23 cellular contexts compared by ENCODE assay signal in the genomic region with DNA sequence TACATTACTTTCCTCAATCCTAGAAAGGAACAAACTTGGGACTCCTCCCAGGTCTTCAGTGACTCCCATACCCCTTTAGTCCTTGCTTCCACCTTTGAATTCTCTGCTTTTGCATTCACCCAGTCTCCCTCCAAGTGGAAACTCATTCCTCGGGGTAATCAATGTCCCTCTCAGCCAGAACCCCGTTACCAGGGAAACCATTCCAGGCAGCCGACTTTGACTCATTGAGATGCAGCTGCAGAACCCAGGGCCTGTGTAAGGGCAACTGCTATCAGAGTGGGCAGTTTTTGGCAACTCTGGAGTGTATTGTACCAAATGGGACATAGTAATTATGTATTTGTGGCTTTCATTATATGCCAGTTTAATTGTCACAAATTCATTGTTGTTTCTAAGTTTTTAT.
DNase-seq lines count a peak whose midpoint lies in the region; ATAC-seq, FAIRE-seq and TF ChIP-seq lines count a peak whose summit lies in the region.
"Had no signal": no experiment of that assay in that cellular context is flagged by ENCODE, and none has a peak within 500 bp of the region (broad histone marks: within the 10 kb centered on the region; RNA-seq: fewer than 3 reads in every experiment).

No MANE protein-coding gene starts in this region.

- no peaks in the 10 kb centered on the region for H3K23me2 ChIP-seq in H1 (ENCODE audit: low read depth, low read length)

- H3K27me3 ChIP-seq in H1 (replicated peaks in 1 of 4; ENCODE audit: control insufficient read depth in 3 of 4, extremely low read depth in 1 of 4, insufficient read depth in 3 of 4, low read length in 3 of 4), result peaks cover 0 to 1% (median 0%) of the 10 kb centered on the region in 4 experiments; a peak in 1 of 7 replicates
- H3K27me3 ChIP-seq in uterus, result no peaks in the 10 kb centered on the region
- H3K27me3 ChIP-seq: BE2C, breast epithelium, stomach had no signal

- H3K79me2 ChIP-seq in H1 (ENCODE audit: control insufficient read depth in 1 of 2, insufficient read depth in 2 of 2, low read length in 2 of 2), result no peaks in the 10 kb centered on the region

- no peak overlapping the region for H3K9ac ChIP-seq in H1 (replicated peaks in 1 of 4; ENCODE audit: extremely low read depth in 1 of 4, low read depth in 3 of 4, low read length in 3 of 4)

- H3K36me3 ChIP-seq in H1 (ENCODE audit: control insufficient read depth in 2 of 4, insufficient read depth in 4 of 4, low read length in 3 of 4), result no peaks in the 10 kb centered on the region
- H3K36me3 ChIP-seq in uterus, result no peaks in the 10 kb centered on the region
- H3K36me3 ChIP-seq: BE2C, breast epithelium, stomach had no signal

- H3K4me3 Mint-ChIP-seq in nephron progenitor cell, result no peak overlapping the region
- no peak overlapping the region for H3K4me3 Mint-ChIP-seq in stimulated activated effector memory CD8-positive, alpha-beta T cell treated with anti-CD3 and anti-CD28 coated beads, Interleukin-12 subunit alpha, Interleukin-12 subunit beta, amount 100 ng/mL, for 72 hours
- H3K4me3 Mint-ChIP-seq: activated B cell treated with CpG ODN at 0.5 μM for 24 hours had no signal

- no peaks in the 10 kb centered on the region for H3K79me1 ChIP-seq in H1 (ENCODE audit: low read depth, low read length)

- H3K4me1 ChIP-seq in H1 (replicated peaks in 1 of 4; ENCODE audit: control insufficient read depth in 3 of 4, insufficient read depth in 4 of 4, low read length in 3 of 4), result no peaks in the 10 kb centered on the region
- H3K4me1 ChIP-seq in uterus, result no peaks in the 10 kb centered on the region
- H3K4me1 ChIP-seq: A549, BE2C, breast epithelium, Caco-2, stomach had no signal

- no peak overlapping the region for H3K4me3 ChIP-seq in H1 (ENCODE audit: extremely low read depth in 1 of 4, insufficient read depth in 2 of 4, low read depth in 3 of 4, low read length in 4 of 4)
- H3K4me3 ChIP-seq in uterus, result no peak overlapping the region
- H3K4me3 ChIP-seq: A549, breast epithelium, coronary artery, stomach had no signal

- H3K4me2 ChIP-seq in H1 (ENCODE audit: insufficient read depth in 1 of 2, low read depth in 2 of 2, low read length in 2 of 2), result no peak overlapping the region
- H3K4me2 ChIP-seq: A549 had no signal

- TF ChIP-seq RAD21 in H1 (IDR thresholded peaks at IDR 0.05 in 1 of 2, conservative IDR thresholded peaks at IDR 0.05 in 1 of 2; ENCODE audit: low read depth in 2 of 2, low read length in 2 of 2), result no peak

- CTCF ChIA-PET in H1 (lab: Charles Lee; ENCODE audit: partially characterized antibody), result interaction anchor here (1.5 kb wide), 1 partner anchor 8 kb away, joined by 3 read pairs; no protein-coding TSS in a partner anchor

- H3K56ac ChIP-seq in H1 (replicated peaks; ENCODE audit: insufficient read length, low read depth, low read length), result no peak overlapping the region

- no peak overlapping the region for H2BK120ac ChIP-seq in H1 (replicated peaks; ENCODE audit: low read depth, low read length)

- no peak overlapping the region for H2BK12ac ChIP-seq in H1 (ENCODE audit: low read depth, low read length)

- H2BK15ac ChIP-seq in H1 (ENCODE audit: low read length), result no peak overlapping the region

- no peak for FAIRE-seq in H1 (lab: Jason Lieb, UNC)
- FAIRE-seq: A549 had no signal

- H3K4me1 Mint-ChIP-seq in nephron progenitor cell, result peaks cover 5% of the 10 kb centered on the region
- no peaks in the 10 kb centered on the region for H3K4me1 Mint-ChIP-seq in stimulated activated effector memory CD8-positive, alpha-beta T cell treated with anti-CD3 and anti-CD28 coated beads, Interleukin-12 subunit alpha, Interleukin-12 subunit beta, amount 100 ng/mL, for 72 hours
- H3K4me1 Mint-ChIP-seq: activated B cell treated with CpG ODN at 0.5 μM for 24 hours had no signal

- no peaks in the 10 kb centered on the region for H3K36me3 Mint-ChIP-seq in nephron progenitor cell (ENCODE audit: low read depth)
- H3K36me3 Mint-ChIP-seq in stimulated activated effector memory CD8-positive, alpha-beta T cell treated with anti-CD3 and anti-CD28 coated beads, Interleukin-12 subunit alpha, Interleukin-12 subunit beta, amount 100 ng/mL, for 72 hours, result no peaks in the 10 kb centered on the region

- POLR2A ChIA-PET in H1 (lab: Charles Lee; ENCODE audit: partially characterized antibody), result no interaction called here

- no peak overlapping the region for H4K91ac ChIP-seq in H1 (replicated peaks; ENCODE audit: insufficient read length, low read length)

- H4K20me1 ChIP-seq in H1 (replicated peaks in 1 of 2; ENCODE audit: control insufficient read depth in 1 of 2, insufficient read depth in 2 of 2, low read length in 2 of 2), result no peaks in the 10 kb centered on the region

- no peak for TF ChIP-seq EP300 in H1 (IDR thresholded peaks at IDR 0.05; ENCODE audit: borderline replicate concordance in 1 of 2, low read depth in 2 of 2, low read length in 2 of 2)

- H3K27me3 Mint-ChIP-seq in nephron progenitor cell (ENCODE audit: low read depth, poor library complexity), result peaks cover 11% of the 10 kb centered on the region
- H3K27me3 Mint-ChIP-seq: activated B cell treated with CpG ODN at 0.5 μM for 24 hours had no signal

- H3K27ac ChIP-seq in H1 (ENCODE audit: low read depth, low read length) (no peak overlapping the region), uterus (no peak overlapping the region)
- H3K27ac ChIP-seq: A549, breast epithelium, coronary artery, stomach had no signal

- H3K14ac ChIP-seq in H1 (ENCODE audit: insufficient read length), result no peak overlapping the region

- no peak overlapping the region for H3K27ac Mint-ChIP-seq in nephron progenitor cell
- H3K27ac Mint-ChIP-seq in stimulated activated effector memory CD8-positive, alpha-beta T cell treated with anti-CD3 and anti-CD28 coated beads, Interleukin-12 subunit alpha, Interleukin-12 subunit beta, amount 100 ng/mL, for 72 hours, result no peak overlapping the region
- H3K27ac Mint-ChIP-seq: activated B cell treated with CpG ODN at 0.5 μM for 24 hours had no signal

- 64% methylated on average over 3 of the region's 3 CpGs; no CpG with 5 or more reads in 1 of the 2 experiments for WGBS in H1 (ENCODE audit: extremely low coverage in 1 of 2, insufficient coverage in 1 of 2, insufficient read length in 1 of 2, insufficient replicate concordance in 2 of 2, low coverage in 1 of 2, low lambda C conversion rate in 2 of 2, missing lambda C conversion rate in 1 of 2), 2 experiments

- no peaks in the 10 kb centered on the region for H3K9me3 Mint-ChIP-seq in nephron progenitor cell
- no peaks in the 10 kb centered on the region for H3K9me3 Mint-ChIP-seq in stimulated activated effector memory CD8-positive, alpha-beta T cell treated with anti-CD3 and anti-CD28 coated beads, Interleukin-12 subunit alpha, Interleukin-12 subunit beta, amount 100 ng/mL, for 72 hours
- H3K9me3 Mint-ChIP-seq: activated B cell treated with CpG ODN at 0.5 μM for 24 hours had no signal

- H2AK5ac ChIP-seq in H1 (ENCODE audit: low read depth, low read length), result no peak overlapping the region

- H4K8ac ChIP-seq in H1 (ENCODE audit: extremely low read depth, insufficient read depth, low read length), result no peak overlapping the region

- no peak overlapping the region for H3K4ac ChIP-seq in H1 (replicated peaks; ENCODE audit: insufficient read length, low read depth, low read length)

- intact Hi-C loops in uterus (cut with DNase I; ENCODE audit: low total_unique reads), result no loop called here

- no peak for ATAC-seq in stimulated activated effector memory CD8-positive, alpha-beta T cell treated with anti-CD3 and anti-CD28 coated beads, Interleukin-12 subunit alpha, Interleukin-12 subunit beta, amount 100 ng/mL, for 72 hours
- ATAC-seq: A549, SK-N-SH treated with all-trans-retinoic acid at 6 μM for 48 hours had no signal

- TF ChIP-seq POLR2A in H1 (IDR thresholded peaks at IDR 0.05; ENCODE audit: control extremely low read depth in 1 of 2, low read depth in 2 of 2, low read length in 2 of 2) (no peak), uterus (IDR thresholded peaks at IDR 0.05) (no peak)

- H3K18ac ChIP-seq in H1 (ENCODE audit: extremely low read depth, low read length), result no peak overlapping the region

- H2BK5ac ChIP-seq in H1 (ENCODE audit: low read depth, low read length), result no peak overlapping the region

- no peak overlapping the region for H4K5ac ChIP-seq in H1 (ENCODE audit: insufficient read length, low read depth, low read length)

- H3K9me3 ChIP-seq in H1 (ENCODE audit: insufficient read depth in 2 of 2, low read depth in 1 of 2, low read length in 1 of 2) (no peaks in the 10 kb centered on the region), uterus (no peaks in the 10 kb centered on the region)
- H3K9me3 ChIP-seq: A549, BE2C, breast epithelium, Caco-2, stomach had no signal

- no peak overlapping the region for H3K23ac ChIP-seq in H1 (ENCODE audit: insufficient read length)

- H2AFZ ChIP-seq in H1 (ENCODE audit: low read length), result no peak overlapping the region

- no peak overlapping the region for H2BK20ac ChIP-seq in H1 (ENCODE audit: low read length)

- TF ChIP-seq CTCF in H1 (IDR thresholded peaks at IDR 0.05; ENCODE audit: control extremely low read depth in 1 of 3, insufficient read depth in 1 of 3, low read depth in 1 of 3, low read length in 3 of 3) (no peak), nephron progenitor cell (IDR thresholded peaks at IDR 0.05) (no peak), uterus (IDR thresholded peaks at IDR 0.05) (no peak)

- DNase-seq in Ammon's horn (ENCODE audit: low spot score) (peak; percentile 57), NCI-H146 (lab: John Stamatoyannopoulos, UW) (peak; percentile 55), H1 (ENCODE audit: low read depth in 1 of 2, low spot score in 2 of 2) (no peak), nephron progenitor cell (peak; percentile 10), uterus (no peak), COR-L47 (lab: John Stamatoyannopoulos, UW) (no peak)
- DNase-seq in stimulated activated CD4-positive, alpha-beta T cell treated with anti-CD3 and anti-CD28 coated beads, Interleukin-1b, Interleukin-23, amount 100 ng/mL, for 48 hours, result no peak
- DNase-seq in stimulated activated effector memory CD8-positive, alpha-beta T cell treated with anti-CD3 and anti-CD28 coated beads, Interleukin-12 subunit alpha, Interleukin-12 subunit beta, amount 100 ng/mL, for 72 hours (ENCODE audit: low spot score in 2 of 2), result no peak
- DNase-seq: activated B cell treated with CpG ODN at 0.5 μM for 24 hours; activated CD4-positive, alpha-beta T cell treated with anti-CD3 and anti-CD28 coated beads, Interleukin-2, amount 50 U/mL, for 48 hours; activated effector memory CD4-positive, alpha-beta T cell treated with Interleukin-2 at 50 U/mL for 16 hours; BE2C; Caco-2; glutamatergic neuron; Karpas-422; MV-4-11; NCI-H69; stomach; trophoblast cell had no signal

TF ChIP-seq in H1, 55 proteins besides CTCF, POLR2A, EP300 and RAD21:
- peak; percentile 45; the same call in 1 of the 2 replicates for TF ChIP-seq TBP (IDR thresholded peaks at IDR 0.05; ENCODE audit: low read depth, low read length)
- TF ChIP-seq TCF12 (IDR thresholded peaks at IDR 0.05; ENCODE audit: low read depth, low read length), result no peak
TF ChIP-seq in H1: peak in this region for 1.

Comparison
In these comparisons a context has a peak if more than half of its experiments do, and no peak if none do; other contexts are left out.
1. DNase-seq: peak in Ammon's horn (single experiment), NCI-H146 (single experiment) and nephron progenitor cell (single experiment); none in H1 (0 of 2), uterus (0 of 2), stimulated activated CD4-positive, alpha-beta T cell treated with anti-CD3 and anti-CD28 coated beads, Interleukin-1b, Interleukin-23, amount 100 ng/mL, for 48 hours (single experiment), stimulated activated effector memory CD8-positive, alpha-beta T cell treated with anti-CD3 and anti-CD28 coated beads, Interleukin-12 subunit alpha, Interleukin-12 subunit beta, amount 100 ng/mL, for 72 hours (0 of 2) and COR-L47 (single experiment).